Comparison of ENCODE assay signal across 2 cellular contexts in genomic region chr11:17722000-17722643, GRCh38.
TF ChIP-seq lines count a peak whose summit lies in the region.

No MANE protein-coding gene starts in this region.

TF ChIP-seq in A549, 52 proteins besides CTCF, POLR2A, EP300 and RAD21:
- no peak for TF ChIP-seq HES2 (IDR thresholded peaks at IDR 0.05)
- 0 out of 3 replicates have a peak, but pooled peaks have one; percentile 15 for TF ChIP-seq SMC3 (IDR thresholded peaks at IDR 0.05)
- TF ChIP-seq EHMT2 (IDR thresholded peaks at IDR 0.05; ENCODE audit: low read depth) = no peak
- TF ChIP-seq E2F6 (IDR thresholded peaks at IDR 0.05; ENCODE audit: borderline replicate concordance, low read depth) = no peak
- TF ChIP-seq EHF (CRISPR knock-in tag; IDR thresholded peaks at IDR 0.05) = no peak
- no peak for TF ChIP-seq USF2 (IDR thresholded peaks at IDR 0.05)
- no peak for TF ChIP-seq TFCP2L1 (CRISPR knock-in tag; IDR thresholded peaks at IDR 0.05)
- no peak for TF ChIP-seq FOSB (CRISPR knock-in tag; IDR thresholded peaks at IDR 0.05)

TF ChIP-seq in SK-N-SH, 30 proteins besides CTCF, POLR2A, EP300 and RAD21:
- TF ChIP-seq REST (IDR thresholded peaks at IDR 0.05; ENCODE audit: low read depth, low read length) (no peak), MAX (IDR thresholded peaks at IDR 0.05; ENCODE audit: low read depth) (no peak), SMC3 (IDR thresholded peaks at IDR 0.05; ENCODE audit: low read depth, low read length) (peak; percentile 45)
